In genomic region chr1:92484171-92484471, GRCh38 we compare ENCODE assay signal across 9 cellular contexts. TPM values are rescaled to one million over a fixed set of nuclear protein-coding genes. Genes with fewer than 3 reads are reported as not detected.
DNase-seq lines count a peak whose midpoint lies in the region; ATAC-seq and TF ChIP-seq lines count a peak whose summit lies in the region.
"Had no signal": no experiment of that assay in that cellular context is flagged by ENCODE, and none has a peak within 500 bp of the region (broad histone marks: within the 10 kb centered on the region; RNA-seq: fewer than 3 reads in every experiment).

No MANE protein-coding gene starts in this region.

- TF ChIP-seq CTCF in GM12875 (IDR thresholded peaks at IDR 0.05; ENCODE audit: borderline replicate concordance, insufficient read depth, low read depth, low read length) (no peak), Panc1 (IDR thresholded peaks at IDR 0.05) (no peak), fibroblast of lung (conservative IDR thresholded peaks at IDR 0.05 in 1 of 2, IDR thresholded peaks at IDR 0.05 in 1 of 2; ENCODE audit: low read depth in 1 of 2, low read length in 2 of 2) (no peak), psoas muscle (IDR thresholded peaks at IDR 0.05) (no peak)

- no peak overlapping the region for H3K9ac ChIP-seq in fibroblast of lung (ENCODE audit: insufficient read depth, low read length)

- peak overlapping the region; percentile 68 for H3K4me2 ChIP-seq in fibroblast of lung (ENCODE audit: extremely low read depth, insufficient read depth, low read length)

- no peaks in the 10 kb centered on the region for H3K79me2 ChIP-seq in fibroblast of lung (ENCODE audit: control insufficient read depth, insufficient read depth, low read length)

- H3K36me3 ChIP-seq in Panc1 (ENCODE audit: control insufficient read depth, insufficient read depth, low read length), result no peaks in the 10 kb centered on the region
- H3K36me3 ChIP-seq in fibroblast of lung (ENCODE audit: control insufficient read depth, insufficient read depth, low read length), result no peaks in the 10 kb centered on the region
- no peaks in the 10 kb centered on the region for H3K36me3 ChIP-seq in psoas muscle (ENCODE audit: insufficient read depth in 1 of 2, low read depth in 1 of 2)

- peaks cover 8% of the 10 kb centered on the region for H3K27me3 ChIP-seq in Panc1 (ENCODE audit: control insufficient read depth, insufficient read depth, low read length)
- H3K27me3 ChIP-seq in fibroblast of lung (ENCODE audit: control insufficient read depth, insufficient read depth, low read length), result peaks cover 85% of the 10 kb centered on the region
- peaks cover 3 to 97% (median 56%) of the 10 kb centered on the region in 3 donors for H3K27me3 ChIP-seq in psoas muscle (ENCODE audit: insufficient read depth in 3 of 3, low read length in 2 of 3)

- no peak overlapping the region for H3K27ac ChIP-seq in Panc1 (ENCODE audit: low read length)
- no peak overlapping the region for H3K27ac ChIP-seq in fibroblast of lung (ENCODE audit: insufficient read depth, low read length)
- H3K27ac ChIP-seq in psoas muscle, result no peak overlapping the region
- H3K27ac ChIP-seq: VCaP had no signal

- no peak for DNase-seq in Panc1 (ENCODE audit: low read depth, low spot score)
- no peak for DNase-seq in fibroblast of lung (ENCODE audit: low read depth in 2 of 2)
- DNase-seq in psoas muscle, result no peak
- no peak for DNase-seq in D341Med (ENCODE audit: low spot score)
- DNase-seq in EL, result no peak
- DNase-seq in SIG-M5 (lab: John Stamatoyannopoulos, UW), result no peak

- peak overlapping the region; percentile 84 for H3K4me3 ChIP-seq in GM12875 (ENCODE audit: low read depth, low read length)
- peak overlapping the region; percentile 37 to 52 for H3K4me3 ChIP-seq in Panc1 (ENCODE audit: low read depth in 2 of 2, low read length in 2 of 2)
- no peak overlapping the region for H3K4me3 ChIP-seq in fibroblast of lung (replicated peaks in 1 of 4; ENCODE audit: control extremely low read depth in 1 of 4, insufficient read depth in 1 of 4, low read depth in 3 of 4, low read length in 4 of 4)
- H3K4me3 ChIP-seq in psoas muscle, result peak overlapping the region; percentile 68

- peak; percentile 7; the same call in 1 of the 2 replicates for ATAC-seq in Panc1
- peak in 1 of 4 donors; percentile 2 for ATAC-seq in psoas muscle
- ATAC-seq in HG02571 (IDR thresholded peaks at IDR 0.05; ENCODE audit: unreplicated experiment), result no peak

- H3K4me1 ChIP-seq in Panc1 (ENCODE audit: control insufficient read depth, insufficient read depth, low read length) (peaks cover 2% of the 10 kb centered on the region; the same call in 1 of the 2 replicates), fibroblast of lung (ENCODE audit: control insufficient read depth, extremely low read depth, insufficient read depth, low read length) (no peaks in the 10 kb centered on the region), psoas muscle (peaks cover 44% of the 10 kb centered on the region)

- intact Hi-C loops in Panc1 (cut with micrococcal nuclease; ENCODE audit: unreplicated experiment) (no loop called here), psoas muscle (cut with DNase I) (no loop called here)

- H4K20me1 ChIP-seq in fibroblast of lung (ENCODE audit: control insufficient read depth, extremely low read depth, insufficient read depth, low read length), result no peaks in the 10 kb centered on the region

- CTCF ChIA-PET in Panc1 (lab: Charles Lee), result no interaction called here

- no peak overlapping the region for H2AFZ ChIP-seq in fibroblast of lung (ENCODE audit: low read length)

- POLR2A ChIA-PET in Panc1 (lab: Charles Lee), result no interaction called here

- no TSS peak for BruUV-seq in Panc1 (replicated peaks; lab: Mats Ljungman, UMichigan)

- in situ Hi-C loops in Panc1 (cut with HindIII; ENCODE audit: low pct_unique_long_range_greater_than_20kb, low sequenced_read_pairs), result no loop called here

- no peaks in the 10 kb centered on the region for H3K9me3 ChIP-seq in Panc1 (ENCODE audit: control insufficient read depth, insufficient read depth, low read depth, low read length)
- no peaks in the 10 kb centered on the region for H3K9me3 ChIP-seq in fibroblast of lung (ENCODE audit: control insufficient read depth, insufficient read depth, low read depth, low read length)
- H3K9me3 ChIP-seq in psoas muscle, result no peaks in the 10 kb centered on the region

- WGBS in psoas muscle, 3 donors, result 0 to 2% (median 2%) methylated on average over 9 to 15 of the region's 15 CpGs

RNA-seq across cellular contexts. Expression of gene GFI1, which starts 2.6 kb away (rescaled TPM):
- total RNA-seq in Panc1 (2021; ENCODE audit: unreplicated experiment) (0.49 TPM), fibroblast of lung (under 0.01 TPM in 1 of 2 replicates, not detected in the other), psoas muscle (under 1 TPM in 3 of 4 donors, not detected in 1; 0.17 to 0.36 (median 0.20) TPM)
- polyA plus RNA-seq in Panc1 (2012; ENCODE audit: insufficient read length), result 0.13 TPM
- polyA plus RNA-seq in fibroblast of lung (0.06 and 0.10 TPM in 2 replicates), psoas muscle (under 1 TPM in 2 of 3 donors, not detected in 1; 0.01 to 0.05 TPM)
- polyA plus RNA-seq in fibroblast of lung (2012), result 0.06 TPM in 2 replicates
- polyA minus RNA-seq in fibroblast of lung (ENCODE audit: low replicate concordance), result not detected in 2 replicates

Comparison
In these comparisons a context has a peak if more than half of its experiments do, and no peak if none do; other contexts are left out.
1. H3K4me3 ChIP-seq: peak in GM12875 (single experiment), Panc1 (2 of 2) and psoas muscle (single experiment); none in fibroblast of lung (0 of 4).